ENCODE assay signal across 20 cellular contexts in genomic region chrX:10177004-10177396, GRCh38. TPM values are rescaled to one million over a fixed set of nuclear protein-coding genes. Genes with fewer than 3 reads are reported as not detected.
DNase-seq lines count a peak whose midpoint lies in the region; ATAC-seq and TF ChIP-seq lines count a peak whose summit lies in the region.
"Had no signal": no experiment of that assay in that cellular context is flagged by ENCODE, and none has a peak within 500 bp of the region (broad histone marks: within the 10 kb centered on the region; RNA-seq: fewer than 3 reads in every experiment).

No MANE protein-coding gene starts in this region.

- H3K36me3 ChIP-seq in right lobe of liver = no peaks in the 10 kb centered on the region
- H3K36me3 ChIP-seq: BLaER1, HAP-1 had no signal

- H3K4me3 Mint-ChIP-seq in activated B cell treated with CpG ODN at 0.5 μM for 24 hours = no peak overlapping the region
- H3K4me3 Mint-ChIP-seq: CD8-positive, alpha-beta T cell had no signal

- H3K27me3 ChIP-seq in dorsolateral prefrontal cortex (peaks cover 0 to 79% (median 21%) of the 10 kb centered on the region in 45 donors), right lobe of liver (no peaks in the 10 kb centered on the region)

- H3K9me3 Mint-ChIP-seq in activated B cell treated with CpG ODN at 0.5 μM for 24 hours = no peaks in the 10 kb centered on the region
- H3K9me3 Mint-ChIP-seq: CD8-positive, alpha-beta T cell had no signal

- intact Hi-C loops in activated B cell treated with CpG ODN at 0.5 μM for 24 hours (cut with micrococcal nuclease) = no loop called here
- intact Hi-C loops in dorsolateral prefrontal cortex (cut with DNase I) = no loop called here
- intact Hi-C loops in right lobe of liver (cut with DNase I) = no loop called here
- intact Hi-C loops in left colon (cut with DNase I, micrococcal nuclease) = no loop called here

- no peaks in the 10 kb centered on the region for H3K9me3 ChIP-seq in right lobe of liver
- H3K9me3 ChIP-seq: BLaER1, HAP-1, SK-N-SH had no signal

- TF ChIP-seq CTCF in activated B cell treated with CpG ODN at 0.5 μM for 24 hours (IDR thresholded peaks at IDR 0.05) (no peak), dorsolateral prefrontal cortex (IDR thresholded peaks at IDR 0.05 in 54 of 56, conservative IDR thresholded peaks at IDR 0.05 in 2 of 56; ENCODE audit: low read depth in 1 of 56, partially characterized antibody in 56 of 56) (no peak), right lobe of liver (IDR thresholded peaks at IDR 0.05) (no peak)

- POLR2A ChIA-PET in activated B cell treated with CpG ODN at 0.5 μM for 24 hours (lab: Charles Lee) = no interaction called here

- no peak overlapping the region for H3K4me3 ChIP-seq in dorsolateral prefrontal cortex
- H3K4me3 ChIP-seq in right lobe of liver = no peak overlapping the region
- H3K4me3 ChIP-seq: BLaER1, HAP-1 had no signal

- H3K27me3 Mint-ChIP-seq in activated B cell treated with CpG ODN at 0.5 μM for 24 hours = no peaks in the 10 kb centered on the region

- H3K4me1 ChIP-seq in right lobe of liver = peaks cover 0 to 11% (median 4%) of the 10 kb centered on the region in 4 donors
- H3K4me1 ChIP-seq: HAP-1 had no signal

- H3K36me3 Mint-ChIP-seq in activated B cell treated with CpG ODN at 0.5 μM for 24 hours (ENCODE audit: low read depth) = peaks cover 29% of the 10 kb centered on the region
- H3K36me3 Mint-ChIP-seq: CD8-positive, alpha-beta T cell had no signal

- H3K27ac Mint-ChIP-seq in activated B cell treated with CpG ODN at 0.5 μM for 24 hours = peak overlapping the region; percentile 18
- H3K27ac Mint-ChIP-seq: CD8-positive, alpha-beta T cell had no signal

- H3K27ac ChIP-seq in dorsolateral prefrontal cortex = peak overlapping the region in 49 of 59 donors; percentile 4 to 86 (median 69)
- H3K27ac ChIP-seq in right lobe of liver = peak overlapping the region in 2 of 3 donors; percentile 47 to 60
- H3K27ac ChIP-seq: BLaER1 had no signal

- ATAC-seq in activated B cell treated with CpG ODN at 0.5 μM for 24 hours (ENCODE audit: low read depth) (no peak), right lobe of liver (no peak), HG02840 (IDR thresholded peaks at IDR 0.05; ENCODE audit: low FRiP score, unreplicated experiment) (no peak), left colon (no peak)
- ATAC-seq: CD8-positive, alpha-beta T cell had no signal

- TF ChIP-seq POLR2A in right lobe of liver (IDR thresholded peaks at IDR 0.05) = no peak

- DNase-seq in activated B cell treated with CpG ODN at 0.5 μM for 24 hours (no peak), dorsolateral prefrontal cortex (no peak), right lobe of liver (no peak), superior temporal gyrus (ENCODE audit: extremely low spot score) (peak; percentile 12), kidney tubule cell (ENCODE audit: low spot score) (no peak), left colon (no peak), DMS79 (lab: John Stamatoyannopoulos, UW) (no peak)
- DNase-seq: CD8-positive, alpha-beta T cell; DMS53; KG1; NCI-H1105 treated with DMSO at 0.1 percent for 48 hours; NCI-H1694 treated with DMSO at 0.1 percent for 48 hours; NCI-H2107; NCI-H510A; NCI-H748 treated with DMSO at 0.1 percent for 48 hours; SHP77 treated with DMSO at 0.1 percent for 48 hours; SK-N-SH had no signal

- H3K4me1 Mint-ChIP-seq in activated B cell treated with CpG ODN at 0.5 μM for 24 hours = peaks cover 16% of the 10 kb centered on the region

- CTCF ChIA-PET in activated B cell treated with CpG ODN at 0.5 μM for 24 hours (lab: Charles Lee) = no interaction called here

- WGBS in right lobe of liver (ENCODE audit: insufficient coverage, low coverage, low lambda C conversion rate, missing lambda C conversion rate) = 55% methylated on average over 7 of the region's 7 CpGs

RNA-seq across cellular contexts. Expression of gene CLCN4, which starts 20.2 kb away (rescaled TPM):
- 3.4 and 4.7 TPM in 2 replicates for total RNA-seq in activated B cell treated with CpG ODN at 0.5 μM for 24 hours
- total RNA-seq in dorsolateral prefrontal cortex = 100 to 1,000 TPM in 11 of 120 experiments, 10 to 100 TPM in 109; 37.8 to 131 (median 77.3) TPM
- total RNA-seq in right lobe of liver = 1 to 10 TPM; 3.5 to 5.5 (median 4.0) TPM
- total RNA-seq in left colon = 1 to 10 TPM in 1 of 2 donors, under 1 TPM in 1; 0.46 to 1.4 TPM
